Comparison of ENCODE assay signal across 15 cellular contexts in genomic region chr13:79810671-79811070, GRCh38.
A peak's percentile ranks its signal among the peaks of the same experiment; 100 is the strongest.
DNase-seq lines count a peak whose midpoint lies in the region; ATAC-seq, FAIRE-seq and TF ChIP-seq lines count a peak whose summit lies in the region.
"Had no signal": no experiment of that assay in that cellular context is flagged by ENCODE, and none has a peak within 500 bp of the region (broad histone marks: within the 10 kb centered on the region; RNA-seq: fewer than 3 reads in every experiment).

No MANE protein-coding gene starts in this region.

- CTCF ChIA-PET in endothelial cell of umbilical vein (lab: Charles Lee) = interaction anchor here (0.6 to 3.2 kb wide), 10 partner anchors 12 to 549 kb away, joined by 3 to 17 read pairs (median 4); partner anchors contain the start of gene SPRY2

- H3K36me3 Mint-ChIP-seq in naive B cell = no peaks in the 10 kb centered on the region
- H3K36me3 Mint-ChIP-seq: activated naive CD4-positive, alpha-beta T cell treated with anti-CD3 and anti-CD28 coated beads, Interleukin-2, amount 50 U/mL, for 24 hours; memory B cell had no signal

- peaks cover 15 to 39% (median 31%) of the 10 kb centered on the region in 3 donors for H3K4me1 Mint-ChIP-seq in naive B cell
- H3K4me1 Mint-ChIP-seq: activated CD4-positive, alpha-beta T cell treated with anti-CD3 and anti-CD28 coated beads for 36 hours; activated naive CD4-positive, alpha-beta T cell treated with anti-CD3 and anti-CD28 coated beads, Interleukin-2, amount 50 U/mL, for 24 hours had no signal

- ATAC-seq in naive B cell (ENCODE audit: low read depth in 2 of 2) = no peak
- ATAC-seq: activated CD4-positive, alpha-beta T cell treated with anti-CD3 and anti-CD28 coated beads for 36 hours had no signal

- peaks cover 27% of the 10 kb centered on the region for H3K4me1 ChIP-seq in endothelial cell of umbilical vein (ENCODE audit: control insufficient read depth, extremely low read depth, insufficient read depth, low read length)

- peak overlapping the region; percentile 65 for H3K27ac ChIP-seq in endothelial cell of umbilical vein (ENCODE audit: insufficient read depth, low read depth, low read length)
- H3K27ac ChIP-seq: epithelial cell of prostate had no signal

- H3K9me1 ChIP-seq in endothelial cell of umbilical vein (replicated peaks; ENCODE audit: control insufficient read depth, extremely low read depth, insufficient read depth, low read length) = no peaks in the 10 kb centered on the region

- FAIRE-seq in endothelial cell of umbilical vein (lab: Jason Lieb, UNC) (peak; percentile 85), GM12891 (lab: Jason Lieb, UNC) (no peak)

- peak; percentile 53 for DNase-seq in Caki2 (ENCODE audit: low read depth)
- peak; percentile 77 for DNase-seq in M059J (ENCODE audit: low read depth)
- DNase-seq in endothelial cell of umbilical vein (ENCODE audit: low read depth, low spot score) = peak; percentile 70
- DNase-seq in naive B cell = no peak
- no peak for DNase-seq in DMS114 treated with DMSO at 0.1 percent for 48 hours (lab: John Stamatoyannopoulos, UW; ENCODE audit: unreplicated experiment)
- no peak for DNase-seq in GM12891 (ENCODE audit: insufficient read length, low spot score)
- DNase-seq in SHP77 treated with DMSO at 0.1 percent for 48 hours (lab: John Stamatoyannopoulos, UW) = no peak
- DNase-seq in G401 (ENCODE audit: low spot score) = no peak
- DNase-seq: activated CD4-positive, alpha-beta T cell treated with anti-CD3 and anti-CD28 coated beads for 36 hours; Calu3; NCI-H1694 treated with DMSO at 0.1 percent for 48 hours; OCI-M1 had no signal

- H3K27ac Mint-ChIP-seq in naive B cell = peak overlapping the region in 4 of 6 donors; percentile 30 to 73 (median 38)
- H3K27ac Mint-ChIP-seq: activated CD4-positive, alpha-beta T cell treated with anti-CD3 and anti-CD28 coated beads for 36 hours; activated naive CD4-positive, alpha-beta T cell treated with anti-CD3 and anti-CD28 coated beads, Interleukin-2, amount 50 U/mL, for 24 hours; memory B cell had no signal

- no peaks in the 10 kb centered on the region for H3K27me3 Mint-ChIP-seq in naive B cell
- H3K27me3 Mint-ChIP-seq: activated CD4-positive, alpha-beta T cell treated with anti-CD3 and anti-CD28 coated beads for 36 hours; activated naive CD4-positive, alpha-beta T cell treated with anti-CD3 and anti-CD28 coated beads, Interleukin-2, amount 50 U/mL, for 24 hours; memory B cell had no signal

- no peaks in the 10 kb centered on the region for H4K20me1 ChIP-seq in endothelial cell of umbilical vein (replicated peaks; ENCODE audit: control insufficient read depth, extremely low read depth, insufficient read depth, low read length)

- peak overlapping the region; percentile 35 for H2AFZ ChIP-seq in endothelial cell of umbilical vein (ENCODE audit: low read depth, low read length)

- POLR2A ChIA-PET in endothelial cell of umbilical vein (lab: Charles Lee) = interaction anchor here (0.5 to 1.5 kb wide), 3 partner anchors 126 to 1903 kb away, joined by 3 to 11 read pairs (median 3); no protein-coding TSS in a partner anchor

- H3K4me3 Mint-ChIP-seq in naive B cell = peak overlapping the region in 1 of 8 donors; percentile 8
- H3K4me3 Mint-ChIP-seq: activated CD4-positive, alpha-beta T cell treated with anti-CD3 and anti-CD28 coated beads for 36 hours; activated naive CD4-positive, alpha-beta T cell treated with anti-CD3 and anti-CD28 coated beads, Interleukin-2, amount 50 U/mL, for 24 hours; memory B cell had no signal

- peak overlapping the region; percentile 42 for H3K4me2 ChIP-seq in endothelial cell of umbilical vein (ENCODE audit: insufficient read depth, low read length)

- no peaks in the 10 kb centered on the region for H3K79me2 ChIP-seq in endothelial cell of umbilical vein (ENCODE audit: control insufficient read depth, insufficient read depth, low read length)

- TF ChIP-seq CTCF in endothelial cell of umbilical vein (IDR thresholded peaks at IDR 0.05; ENCODE audit: extremely low read depth in 1 of 2, insufficient read depth in 1 of 2, low read depth in 1 of 2, low read length in 2 of 2) = no peak

- H3K27me3 ChIP-seq in endothelial cell of umbilical vein (ENCODE audit: control insufficient read depth in 2 of 2, insufficient read depth in 2 of 2, low read length in 2 of 2) = no peaks in the 10 kb centered on the region

- no TSS peak for BruUV-seq in endothelial cell of umbilical vein (replicated peaks; lab: Mats Ljungman, UMichigan)

- no peaks in the 10 kb centered on the region for H3K9me3 ChIP-seq in endothelial cell of umbilical vein (replicated peaks; ENCODE audit: control insufficient read depth, insufficient read depth, low read length)

- no peak for TF ChIP-seq POLR2A in endothelial cell of umbilical vein (IDR thresholded peaks at IDR 0.05; ENCODE audit: low read depth, low read length)
- no peak for TF ChIP-seq POLR2A in GM12891 (IDR thresholded peaks at IDR 0.05; ENCODE audit: low read depth, low read length)

- no peaks in the 10 kb centered on the region for H3K36me3 ChIP-seq in endothelial cell of umbilical vein (ENCODE audit: control insufficient read depth in 2 of 2, extremely low read depth in 1 of 2, insufficient read depth in 2 of 2, low read length in 2 of 2)

- peak overlapping the region; percentile 30 for H3K9ac ChIP-seq in endothelial cell of umbilical vein (replicated peaks; ENCODE audit: extremely low read depth, insufficient read depth, low read length)

- H3K4me3 ChIP-seq in endothelial cell of umbilical vein (replicated peaks in 1 of 3; ENCODE audit: insufficient read depth in 1 of 3, low read depth in 1 of 3, low read length in 3 of 3) = no peak overlapping the region

- in situ Hi-C loops in Caki2 (cut with HindIII; ENCODE audit: low pct_unique_long_range_greater_than_20kb, low sequenced_read_pairs) (no loop called here), G401 (cut with HindIII; ENCODE audit: low sequenced_read_pairs) (no loop called here)

- intact Hi-C loops in endothelial cell of umbilical vein (cut with micrococcal nuclease) = loop anchor here (1.0 to 2.0 kb wide), 3 partner anchors 28 to 531 kb away; partner anchors contain the start of gene SPRY2

- H3K9me3 Mint-ChIP-seq in naive B cell = peaks cover 0 to 2% (median 0%) of the 10 kb centered on the region in 7 donors

- dilution Hi-C loops in endothelial cell of umbilical vein (cut with MboI; ENCODE audit: extremely low pct_ligation_motif_present, low sequenced_read_pairs) = no loop called here

TF ChIP-seq in endothelial cell of umbilical vein, 7 proteins besides CTCF, POLR2A, EP300 and RAD21:
- TF ChIP-seq MYC (IDR thresholded peaks at IDR 0.05; ENCODE audit: low read depth, low read length) (no peak), EZH2 (IDR thresholded peaks at IDR 0.05; ENCODE audit: borderline replicate concordance, low read depth, low read length, severe bottlenecking) (no peak), FOS (IDR thresholded peaks at IDR 0.05; ENCODE audit: borderline replicate concordance, insufficient read depth, low read length) (peak; percentile 66), GATA2 (IDR thresholded peaks at IDR 0.05; ENCODE audit: insufficient read depth, insufficient read length, low read depth, low read length) (peak; percentile 87), JUN (IDR thresholded peaks at IDR 0.05; ENCODE audit: borderline replicate concordance, insufficient read depth, insufficient read length, low read depth) (peak; percentile 62), MAX (IDR thresholded peaks at IDR 0.05; ENCODE audit: insufficient read depth, insufficient read length) (peak; percentile 29), POLR2AphosphoS5 (IDR thresholded peaks at IDR 0.05; ENCODE audit: insufficient read depth, low read depth, low read length) (peak; percentile 52)

TF ChIP-seq in GM12891, 5 proteins besides CTCF, POLR2A, EP300 and RAD21:
- TF ChIP-seq SPI1 (IDR thresholded peaks at IDR 0.05; ENCODE audit: low read depth, low read length) = no peak
- TF ChIP-seq TAF1 (IDR thresholded peaks at IDR 0.05; ENCODE audit: low read depth, low read length) = no peak
- TF ChIP-seq POU2F2 (IDR thresholded peaks at IDR 0.05; ENCODE audit: low read depth, low read length) = no peak
- TF ChIP-seq POLR2AphosphoS5 (IDR thresholded peaks at IDR 0.05; ENCODE audit: low read depth, low read length) = no peak
- TF ChIP-seq PAX5 (IDR thresholded peaks at IDR 0.05; ENCODE audit: insufficient read depth, low read length, severe bottlenecking) = no peak

Comparison
In these comparisons a context has a peak if more than half of its experiments do, and no peak if none do; other contexts are left out.
1. DNase-seq: peak in Caki2 (single experiment), M059J (single experiment) and endothelial cell of umbilical vein (single experiment); none in naive B cell (single experiment), DMS114 treated with DMSO at 0.1 percent for 48 hours (single experiment), GM12891 (single experiment), SHP77 treated with DMSO at 0.1 percent for 48 hours (single experiment) and G401 (single experiment).